Comparison of ENCODE assay signal across 8 cellular contexts in the genomic region with DNA sequence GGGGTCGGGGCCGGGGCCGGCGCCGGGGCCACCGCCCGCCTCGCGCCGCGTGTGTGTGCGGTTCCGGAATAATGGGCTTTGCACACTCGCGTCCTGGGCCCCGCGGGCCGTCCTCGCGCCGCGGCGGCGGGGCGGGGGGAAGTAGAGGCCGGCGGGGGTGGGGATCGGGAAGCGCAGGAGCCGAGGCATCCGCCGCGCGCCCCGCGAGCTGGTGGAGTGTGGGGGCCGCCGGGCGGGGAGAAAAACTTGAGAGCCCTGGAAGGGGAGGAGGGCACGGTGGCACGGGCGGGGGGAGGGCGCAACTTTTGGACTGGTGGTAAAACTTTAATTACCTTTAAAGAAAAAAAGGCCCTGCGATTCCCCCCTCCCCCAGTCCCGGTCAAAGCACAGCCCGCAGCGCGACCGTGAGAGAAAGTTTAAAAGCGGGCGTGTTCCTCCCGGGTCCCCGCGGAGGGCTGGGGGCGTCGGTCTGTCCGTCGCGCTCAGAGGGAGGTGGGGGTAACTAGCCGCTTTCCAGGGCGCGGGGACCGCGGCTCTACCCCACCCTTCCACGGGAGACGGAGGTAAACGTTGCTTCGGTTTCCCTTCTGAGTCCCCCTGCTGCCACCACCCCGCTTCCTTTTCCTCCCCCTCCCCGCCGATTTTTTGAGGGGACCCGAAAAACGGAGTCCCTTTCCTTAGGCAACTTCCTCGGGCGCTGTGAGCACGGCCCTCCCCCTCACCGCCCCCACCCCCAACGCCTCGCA. TPM values are rescaled to one million over a fixed set of nuclear protein-coding genes. Genes with fewer than 3 reads are reported as not detected.
DNase-seq lines count a peak whose midpoint lies in the region; ATAC-seq and TF ChIP-seq lines count a peak whose summit lies in the region.

No MANE protein-coding gene starts in this region.

- H3K4me2 ChIP-seq in fibroblast of lung (ENCODE audit: extremely low read depth, insufficient read depth, low read length) = peak overlapping the region; percentile 48

- peak in 1 of 2 donors; percentile 63 for ATAC-seq in upper lobe of left lung (ENCODE audit: low FRiP score in 2 of 2)

- no peaks in the 10 kb centered on the region for H3K27me3 ChIP-seq in fibroblast of lung (ENCODE audit: control insufficient read depth, insufficient read depth, low read length)
- no peaks in the 10 kb centered on the region for H3K27me3 ChIP-seq in upper lobe of left lung

- no peaks in the 10 kb centered on the region for H3K9me3 Mint-ChIP-seq in nephron progenitor cell

- H3K27ac Mint-ChIP-seq in nephron progenitor cell = no peak overlapping the region

- peak overlapping the region; percentile 91 for H2AFZ ChIP-seq in fibroblast of lung (ENCODE audit: low read length)

- peak overlapping the region; percentile 96 for H3K4me3 Mint-ChIP-seq in nephron progenitor cell

- H3K27ac ChIP-seq in fibroblast of lung (ENCODE audit: insufficient read depth, low read length) (peak overlapping the region; percentile 44), upper lobe of left lung (peak overlapping the region; percentile 79 to 91 (median 88))

- peaks cover 15% of the 10 kb centered on the region for H3K36me3 Mint-ChIP-seq in nephron progenitor cell (ENCODE audit: low read depth)

- H3K9ac ChIP-seq in fibroblast of lung (ENCODE audit: insufficient read depth, low read length) = peak overlapping the region; percentile 58

- no peaks in the 10 kb centered on the region for H4K20me1 ChIP-seq in fibroblast of lung (ENCODE audit: control insufficient read depth, extremely low read depth, insufficient read depth, low read length)

- no peak for TF ChIP-seq EP300 in upper lobe of left lung (IDR thresholded peaks at IDR 0.05)

- WGBS in upper lobe of left lung, 2 donors = 0% methylated on average over 49 to 70 of the region's 79 CpGs

- H3K4me1 Mint-ChIP-seq in nephron progenitor cell = peaks cover 33% of the 10 kb centered on the region

- no peaks in the 10 kb centered on the region for H3K9me3 ChIP-seq in fibroblast of lung (ENCODE audit: control insufficient read depth, insufficient read depth, low read depth, low read length)
- H3K9me3 ChIP-seq in upper lobe of left lung = no peaks in the 10 kb centered on the region

- H3K4me1 ChIP-seq in fibroblast of lung (ENCODE audit: control insufficient read depth, extremely low read depth, insufficient read depth, low read length) (peaks cover 2% of the 10 kb centered on the region), upper lobe of left lung (peaks cover 0 to 4% (median 4%) of the 10 kb centered on the region in 4 donors)

- TF ChIP-seq POLR2A in upper lobe of left lung (IDR thresholded peaks at IDR 0.05) = no peak

- H3K4me3 ChIP-seq in GM12864 (ENCODE audit: low read depth, low read length) (peak overlapping the region; percentile 69), LNCaP clone FGC (ENCODE audit: low read depth, low read length) (peak overlapping the region; percentile 67), fibroblast of lung (replicated peaks in 1 of 4; ENCODE audit: control extremely low read depth in 1 of 4, insufficient read depth in 1 of 4, low read depth in 3 of 4, low read length in 4 of 4) (peak overlapping the region; percentile 59 to 81 (median 76)), upper lobe of left lung (peak overlapping the region; percentile 83 to 94 (median 86))

- no peaks in the 10 kb centered on the region for H3K36me3 ChIP-seq in fibroblast of lung (ENCODE audit: control insufficient read depth, insufficient read depth, low read length)
- no peaks in the 10 kb centered on the region for H3K36me3 ChIP-seq in upper lobe of left lung

- H3K79me2 ChIP-seq in fibroblast of lung (ENCODE audit: control insufficient read depth, insufficient read depth, low read length) = no peaks in the 10 kb centered on the region

- no peak for DNase-seq in GM12864 (ENCODE audit: low read depth)
- DNase-seq in LNCaP clone FGC (ENCODE audit: low read depth) = no peak
- DNase-seq in activated T-helper 1 cell treated with Interleukin-2 at 50 U/mL for 16 hours (ENCODE audit: low read depth) = peak; percentile 21
- peak in 1 of 2 donors; percentile 8 for DNase-seq in fibroblast of lung (ENCODE audit: low read depth in 2 of 2)
- DNase-seq in nephron progenitor cell = peak; percentile 49
- DNase-seq in upper lobe of left lung = peak; percentile 44 to 92
- DNase-seq in NCI-H1930 (lab: John Stamatoyannopoulos, UW) = no peak
- no peak for DNase-seq in NCI-H2081 treated with DMSO at 0.1 percent for 48 hours (lab: John Stamatoyannopoulos, UW)

- peaks cover 6% of the 10 kb centered on the region for H3K27me3 Mint-ChIP-seq in nephron progenitor cell (ENCODE audit: low read depth, poor library complexity)

- no peak for TF ChIP-seq CTCF in GM12864 (IDR thresholded peaks at IDR 0.05; ENCODE audit: low read depth, low read length, missing control alignments)
- TF ChIP-seq CTCF in LNCaP clone FGC (IDR thresholded peaks at IDR 0.05; ENCODE audit: control insufficient read depth, extremely low read depth, insufficient read depth) = no peak
- no peak for TF ChIP-seq CTCF in fibroblast of lung (conservative IDR thresholded peaks at IDR 0.05 in 1 of 2, IDR thresholded peaks at IDR 0.05 in 1 of 2; ENCODE audit: low read depth in 1 of 2, low read length in 2 of 2)
- no peak for TF ChIP-seq CTCF in nephron progenitor cell (IDR thresholded peaks at IDR 0.05)
- TF ChIP-seq CTCF in upper lobe of left lung (IDR thresholded peaks at IDR 0.05) = no peak

RNA-seq across cellular contexts. Expression of a gene that starts 1.9 kb away (rescaled TPM):
- total RNA-seq in fibroblast of lung = 5.6 and 6.4 TPM in 2 replicates
- polyA plus RNA-seq in fibroblast of lung = 3.6 and 6.7 TPM in 2 replicates
- polyA plus RNA-seq in fibroblast of lung (2012) = 3.2 and 6.9 TPM in 2 replicates
- 3.4 and 9.7 TPM in 2 replicates for polyA minus RNA-seq in fibroblast of lung (ENCODE audit: low replicate concordance)
- total RNA-seq in upper lobe of left lung = 1 to 10 TPM; 3.2 to 9.3 (median 6.5) TPM

Comparison
In these comparisons a context has a peak if more than half of its experiments do, and no peak if none do; other contexts are left out.
1. DNase-seq: peak in activated T-helper 1 cell treated with Interleukin-2 at 50 U/mL for 16 hours (single experiment), nephron progenitor cell (single experiment) and upper lobe of left lung (2 of 2); none in GM12864 (single experiment), LNCaP clone FGC (single experiment), NCI-H1930 (0 of 2) and NCI-H2081 treated with DMSO at 0.1 percent for 48 hours (single experiment).
2. Peak in every context shown above with its lines, with median percentiles within 50 percentile points of each other: H3K4me3 ChIP-seq.